Comparison of ENCODE assay signal across 1 cellular context in the genomic region with DNA sequence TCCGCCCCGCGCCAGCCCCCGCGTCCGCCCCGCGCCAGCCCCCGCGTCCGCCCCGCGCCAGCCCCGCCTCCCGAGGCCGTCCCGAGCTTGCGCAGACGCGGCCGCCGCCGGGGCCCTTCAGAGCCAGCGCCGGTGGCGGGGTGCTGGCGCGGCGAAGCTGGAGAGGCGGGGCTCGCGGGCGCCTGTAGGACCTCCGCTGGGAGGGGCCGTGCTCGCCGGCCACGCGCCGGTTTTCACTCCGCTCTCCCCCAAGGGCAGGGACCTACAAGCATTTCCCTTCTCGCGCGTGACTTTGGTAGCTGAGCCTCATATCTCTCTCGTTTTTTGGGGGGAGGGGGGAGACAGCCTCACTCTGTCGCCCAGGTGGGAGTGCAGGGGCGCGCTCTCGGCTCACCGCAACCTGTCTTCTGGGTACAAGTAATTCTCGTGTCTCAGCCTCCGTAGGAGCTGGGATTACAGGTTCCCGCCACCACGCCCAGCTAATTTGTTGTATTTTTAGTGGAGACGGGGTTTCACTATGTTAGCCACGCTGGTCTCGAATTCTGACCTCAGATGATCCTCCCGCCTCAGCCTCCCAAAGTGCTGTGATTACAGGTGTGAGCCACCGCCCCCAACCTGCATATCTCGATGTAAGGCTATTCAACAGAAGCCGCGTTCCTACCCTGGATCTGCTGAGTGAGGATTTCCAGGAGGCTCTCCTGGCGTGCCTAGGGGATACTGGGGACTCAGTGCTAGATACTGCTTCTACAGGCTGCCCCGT.
A peak's percentile ranks its signal among the peaks of the same experiment; 100 is the strongest.
TF ChIP-seq lines count a peak whose summit lies in the region.

A gene (minus strand): TSS at position 159 of the 760 bp plus-strand sequence. CDS start 6,595 bp downstream, outside the sequence.

TF ChIP-seq in K562, 482 proteins besides CTCF, POLR2A, EP300 and RAD21 (continued from another document):
- peak; percentile 31 for TF ChIP-seq RBBP5 (IDR thresholded peaks at IDR 0.05; ENCODE audit: borderline replicate concordance, insufficient read depth, low read length, poor library complexity, severe bottlenecking)
- no peak for TF ChIP-seq ZNF780A (CRISPR knock-in tag; IDR thresholded peaks at IDR 0.05)
- TF ChIP-seq CHD2 (IDR thresholded peaks at IDR 0.05; ENCODE audit: low read depth, low read length): peak; percentile 38; the same call in 1 of the 2 replicates
- TF ChIP-seq, protein P1, sequence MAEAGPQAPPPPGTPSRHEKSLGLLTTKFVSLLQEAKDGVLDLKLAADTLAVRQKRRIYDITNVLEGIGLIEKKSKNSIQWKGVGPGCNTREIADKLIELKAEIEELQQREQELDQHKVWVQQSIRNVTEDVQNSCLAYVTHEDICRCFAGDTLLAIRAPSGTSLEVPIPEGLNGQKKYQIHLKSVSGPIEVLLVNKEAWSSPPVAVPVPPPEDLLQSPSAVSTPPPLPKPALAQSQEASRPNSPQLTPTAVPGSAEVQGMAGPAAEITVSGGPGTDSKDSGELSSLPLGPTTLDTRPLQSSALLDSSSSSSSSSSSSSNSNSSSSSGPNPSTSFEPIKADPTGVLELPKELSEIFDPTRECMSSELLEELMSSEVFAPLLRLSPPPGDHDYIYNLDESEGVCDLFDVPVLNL (CRISPR knock-in tag; IDR thresholded peaks at IDR 0.05; ENCODE audit: low read depth): no peak
- TF ChIP-seq, protein P2, sequence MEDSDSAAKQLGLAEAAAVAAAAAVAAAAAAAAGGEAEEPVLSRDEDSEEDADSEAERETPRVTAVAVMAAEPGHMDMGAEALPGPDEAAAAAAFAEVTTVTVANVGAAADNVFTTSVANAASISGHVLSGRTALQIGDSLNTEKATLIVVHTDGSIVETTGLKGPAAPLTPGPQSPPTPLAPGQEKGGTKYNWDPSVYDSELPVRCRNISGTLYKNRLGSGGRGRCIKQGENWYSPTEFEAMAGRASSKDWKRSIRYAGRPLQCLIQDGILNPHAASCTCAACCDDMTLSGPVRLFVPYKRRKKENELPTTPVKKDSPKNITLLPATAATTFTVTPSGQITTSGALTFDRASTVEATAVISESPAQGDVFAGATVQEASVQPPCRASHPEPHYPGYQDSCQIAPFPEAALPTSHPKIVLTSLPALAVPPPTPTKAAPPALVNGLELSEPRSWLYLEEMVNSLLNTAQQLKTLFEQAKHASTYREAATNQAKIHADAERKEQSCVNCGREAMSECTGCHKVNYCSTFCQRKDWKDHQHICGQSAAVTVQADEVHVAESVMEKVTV (CRISPR knock-in tag; IDR thresholded peaks at IDR 0.05): no peak
- TF ChIP-seq YBX1 (IDR thresholded peaks at IDR 0.05): no peak
- TF ChIP-seq NBN (IDR thresholded peaks at IDR 0.05; ENCODE audit: low read depth): no peak
- no peak for TF ChIP-seq SMARCA4 (IDR thresholded peaks at IDR 0.05)
- TF ChIP-seq, protein P3, sequence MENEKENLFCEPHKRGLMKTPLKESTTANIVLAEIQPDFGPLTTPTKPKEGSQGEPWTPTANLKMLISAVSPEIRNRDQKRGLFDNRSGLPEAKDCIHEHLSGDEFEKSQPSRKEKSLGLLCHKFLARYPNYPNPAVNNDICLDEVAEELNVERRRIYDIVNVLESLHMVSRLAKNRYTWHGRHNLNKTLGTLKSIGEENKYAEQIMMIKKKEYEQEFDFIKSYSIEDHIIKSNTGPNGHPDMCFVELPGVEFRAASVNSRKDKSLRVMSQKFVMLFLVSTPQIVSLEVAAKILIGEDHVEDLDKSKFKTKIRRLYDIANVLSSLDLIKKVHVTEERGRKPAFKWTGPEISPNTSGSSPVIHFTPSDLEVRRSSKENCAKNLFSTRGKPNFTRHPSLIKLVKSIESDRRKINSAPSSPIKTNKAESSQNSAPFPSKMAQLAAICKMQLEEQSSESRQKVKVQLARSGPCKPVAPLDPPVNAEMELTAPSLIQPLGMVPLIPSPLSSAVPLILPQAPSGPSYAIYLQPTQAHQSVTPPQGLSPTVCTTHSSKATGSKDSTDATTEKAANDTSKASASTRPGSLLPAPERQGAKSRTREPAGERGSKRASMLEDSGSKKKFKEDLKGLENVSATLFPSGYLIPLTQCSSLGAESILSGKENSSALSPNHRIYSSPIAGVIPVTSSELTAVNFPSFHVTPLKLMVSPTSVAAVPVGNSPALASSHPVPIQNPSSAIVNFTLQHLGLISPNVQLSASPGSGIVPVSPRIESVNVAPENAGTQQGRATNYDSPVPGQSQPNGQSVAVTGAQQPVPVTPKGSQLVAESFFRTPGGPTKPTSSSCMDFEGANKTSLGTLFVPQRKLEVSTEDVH (IDR thresholded peaks at IDR 0.05; ENCODE audit: low read depth, partially characterized antibody): no peak
- TF ChIP-seq, protein P4, sequence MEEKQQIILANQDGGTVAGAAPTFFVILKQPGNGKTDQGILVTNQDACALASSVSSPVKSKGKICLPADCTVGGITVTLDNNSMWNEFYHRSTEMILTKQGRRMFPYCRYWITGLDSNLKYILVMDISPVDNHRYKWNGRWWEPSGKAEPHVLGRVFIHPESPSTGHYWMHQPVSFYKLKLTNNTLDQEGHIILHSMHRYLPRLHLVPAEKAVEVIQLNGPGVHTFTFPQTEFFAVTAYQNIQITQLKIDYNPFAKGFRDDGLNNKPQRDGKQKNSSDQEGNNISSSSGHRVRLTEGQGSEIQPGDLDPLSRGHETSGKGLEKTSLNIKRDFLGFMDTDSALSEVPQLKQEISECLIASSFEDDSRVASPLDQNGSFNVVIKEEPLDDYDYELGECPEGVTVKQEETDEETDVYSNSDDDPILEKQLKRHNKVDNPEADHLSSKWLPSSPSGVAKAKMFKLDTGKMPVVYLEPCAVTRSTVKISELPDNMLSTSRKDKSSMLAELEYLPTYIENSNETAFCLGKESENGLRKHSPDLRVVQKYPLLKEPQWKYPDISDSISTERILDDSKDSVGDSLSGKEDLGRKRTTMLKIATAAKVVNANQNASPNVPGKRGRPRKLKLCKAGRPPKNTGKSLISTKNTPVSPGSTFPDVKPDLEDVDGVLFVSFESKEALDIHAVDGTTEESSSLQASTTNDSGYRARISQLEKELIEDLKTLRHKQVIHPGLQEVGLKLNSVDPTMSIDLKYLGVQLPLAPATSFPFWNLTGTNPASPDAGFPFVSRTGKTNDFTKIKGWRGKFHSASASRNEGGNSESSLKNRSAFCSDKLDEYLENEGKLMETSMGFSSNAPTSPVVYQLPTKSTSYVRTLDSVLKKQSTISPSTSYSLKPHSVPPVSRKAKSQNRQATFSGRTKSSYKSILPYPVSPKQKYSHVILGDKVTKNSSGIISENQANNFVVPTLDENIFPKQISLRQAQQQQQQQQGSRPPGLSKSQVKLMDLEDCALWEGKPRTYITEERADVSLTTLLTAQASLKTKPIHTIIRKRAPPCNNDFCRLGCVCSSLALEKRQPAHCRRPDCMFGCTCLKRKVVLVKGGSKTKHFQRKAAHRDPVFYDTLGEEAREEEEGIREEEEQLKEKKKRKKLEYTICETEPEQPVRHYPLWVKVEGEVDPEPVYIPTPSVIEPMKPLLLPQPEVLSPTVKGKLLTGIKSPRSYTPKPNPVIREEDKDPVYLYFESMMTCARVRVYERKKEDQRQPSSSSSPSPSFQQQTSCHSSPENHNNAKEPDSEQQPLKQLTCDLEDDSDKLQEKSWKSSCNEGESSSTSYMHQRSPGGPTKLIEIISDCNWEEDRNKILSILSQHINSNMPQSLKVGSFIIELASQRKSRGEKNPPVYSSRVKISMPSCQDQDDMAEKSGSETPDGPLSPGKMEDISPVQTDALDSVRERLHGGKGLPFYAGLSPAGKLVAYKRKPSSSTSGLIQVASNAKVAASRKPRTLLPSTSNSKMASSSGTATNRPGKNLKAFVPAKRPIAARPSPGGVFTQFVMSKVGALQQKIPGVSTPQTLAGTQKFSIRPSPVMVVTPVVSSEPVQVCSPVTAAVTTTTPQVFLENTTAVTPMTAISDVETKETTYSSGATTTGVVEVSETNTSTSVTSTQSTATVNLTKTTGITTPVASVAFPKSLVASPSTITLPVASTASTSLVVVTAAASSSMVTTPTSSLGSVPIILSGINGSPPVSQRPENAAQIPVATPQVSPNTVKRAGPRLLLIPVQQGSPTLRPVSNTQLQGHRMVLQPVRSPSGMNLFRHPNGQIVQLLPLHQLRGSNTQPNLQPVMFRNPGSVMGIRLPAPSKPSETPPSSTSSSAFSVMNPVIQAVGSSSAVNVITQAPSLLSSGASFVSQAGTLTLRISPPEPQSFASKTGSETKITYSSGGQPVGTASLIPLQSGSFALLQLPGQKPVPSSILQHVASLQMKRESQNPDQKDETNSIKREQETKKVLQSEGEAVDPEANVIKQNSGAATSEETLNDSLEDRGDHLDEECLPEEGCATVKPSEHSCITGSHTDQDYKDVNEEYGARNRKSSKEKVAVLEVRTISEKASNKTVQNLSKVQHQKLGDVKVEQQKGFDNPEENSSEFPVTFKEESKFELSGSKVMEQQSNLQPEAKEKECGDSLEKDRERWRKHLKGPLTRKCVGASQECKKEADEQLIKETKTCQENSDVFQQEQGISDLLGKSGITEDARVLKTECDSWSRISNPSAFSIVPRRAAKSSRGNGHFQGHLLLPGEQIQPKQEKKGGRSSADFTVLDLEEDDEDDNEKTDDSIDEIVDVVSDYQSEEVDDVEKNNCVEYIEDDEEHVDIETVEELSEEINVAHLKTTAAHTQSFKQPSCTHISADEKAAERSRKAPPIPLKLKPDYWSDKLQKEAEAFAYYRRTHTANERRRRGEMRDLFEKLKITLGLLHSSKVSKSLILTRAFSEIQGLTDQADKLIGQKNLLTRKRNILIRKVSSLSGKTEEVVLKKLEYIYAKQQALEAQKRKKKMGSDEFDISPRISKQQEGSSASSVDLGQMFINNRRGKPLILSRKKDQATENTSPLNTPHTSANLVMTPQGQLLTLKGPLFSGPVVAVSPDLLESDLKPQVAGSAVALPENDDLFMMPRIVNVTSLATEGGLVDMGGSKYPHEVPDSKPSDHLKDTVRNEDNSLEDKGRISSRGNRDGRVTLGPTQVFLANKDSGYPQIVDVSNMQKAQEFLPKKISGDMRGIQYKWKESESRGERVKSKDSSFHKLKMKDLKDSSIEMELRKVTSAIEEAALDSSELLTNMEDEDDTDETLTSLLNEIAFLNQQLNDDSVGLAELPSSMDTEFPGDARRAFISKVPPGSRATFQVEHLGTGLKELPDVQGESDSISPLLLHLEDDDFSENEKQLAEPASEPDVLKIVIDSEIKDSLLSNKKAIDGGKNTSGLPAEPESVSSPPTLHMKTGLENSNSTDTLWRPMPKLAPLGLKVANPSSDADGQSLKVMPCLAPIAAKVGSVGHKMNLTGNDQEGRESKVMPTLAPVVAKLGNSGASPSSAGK (IDR thresholded peaks at IDR 0.05): peak; percentile 38
- no peak for TF ChIP-seq CBX1 (IDR thresholded peaks at IDR 0.05; ENCODE audit: low read depth)
- no peak for TF ChIP-seq HCFC1 (IDR thresholded peaks at IDR 0.05; ENCODE audit: low read depth, low read length)
